ENCODE assay signal across 8 cellular contexts in the genomic region with DNA sequence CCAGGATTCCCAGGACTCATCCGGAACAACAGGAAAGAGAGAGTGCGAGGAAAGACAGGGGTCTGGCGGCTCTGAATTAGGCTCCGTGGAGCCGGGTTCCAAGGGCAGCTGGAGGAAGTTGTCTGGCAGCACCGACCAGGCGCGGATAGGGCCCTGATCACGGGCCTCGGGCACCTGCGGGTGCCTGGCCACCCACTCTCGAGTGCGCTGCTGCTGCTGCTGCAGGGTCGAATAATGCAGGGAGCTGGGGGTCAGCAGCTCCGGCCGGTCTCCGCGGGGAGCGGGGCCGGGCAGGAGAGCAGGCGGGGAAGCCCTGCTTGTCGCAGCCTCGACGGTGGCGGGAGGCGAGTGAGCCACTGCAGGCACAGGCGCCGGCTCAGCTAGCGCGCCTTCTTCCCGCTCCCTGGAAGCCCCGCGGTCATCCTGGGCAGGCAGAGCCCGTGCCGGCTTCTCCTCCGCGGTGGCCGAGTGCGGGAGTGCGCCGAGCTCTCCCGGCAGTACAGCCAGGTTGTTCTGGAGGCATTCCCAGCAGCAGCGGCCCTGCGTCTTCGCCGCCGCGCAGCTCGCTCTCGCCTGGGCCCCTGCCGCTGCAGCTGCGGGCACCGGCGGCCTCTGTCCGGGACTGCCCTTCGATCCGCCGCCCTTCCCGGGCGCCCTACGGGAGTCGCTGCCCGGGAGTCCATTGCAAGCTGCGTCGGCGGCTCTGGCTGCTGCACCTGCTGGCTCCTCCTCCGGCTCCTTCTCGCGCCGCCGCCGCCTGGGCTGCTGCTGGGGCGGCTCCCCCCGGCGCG. TPM values are rescaled to one million over a fixed set of nuclear protein-coding genes. Genes with fewer than 3 reads are reported as not detected.
DNase-seq lines count a peak whose midpoint lies in the region; ATAC-seq and TF ChIP-seq lines count a peak whose summit lies in the region.

No MANE protein-coding gene starts in this region.

- H3K4me3 Mint-ChIP-seq in activated T-helper 1 cell treated with anti-CD3 and anti-CD28 coated beads, Interleukin-12 subunit alpha, Interleukin-12 subunit beta, Interleukin-2, Interleukin-4 antibody, amounts not matched to agents 30 ng/mL and 10 ng/mL and 1 ng/mL, durations not matched to agents 14 hours and 24 hours and 36 hours = no peak overlapping the region
- peak overlapping the region; percentile 52 for H3K4me3 Mint-ChIP-seq in activated naive CD4-positive, alpha-beta T cell treated with anti-CD3 and anti-CD28 coated beads, Interleukin-2, amount 50 U/mL, for 24 hours

- H3K27ac Mint-ChIP-seq in activated T-helper 1 cell treated with anti-CD3 and anti-CD28 coated beads, Interleukin-12 subunit alpha, Interleukin-12 subunit beta, Interleukin-2, Interleukin-4 antibody, amounts not matched to agents 30 ng/mL and 10 ng/mL and 1 ng/mL, durations not matched to agents 14 hours and 24 hours and 36 hours = no peak overlapping the region
- H3K27ac Mint-ChIP-seq in activated naive CD4-positive, alpha-beta T cell treated with anti-CD3 and anti-CD28 coated beads, Interleukin-2, amount 50 U/mL, for 24 hours = no peak overlapping the region

- H3K4me3 ChIP-seq in retinal pigment epithelial cell (ENCODE audit: low read length) = peak overlapping the region; percentile 44

- peaks cover 12% of the 10 kb centered on the region for H3K4me1 Mint-ChIP-seq in activated T-helper 1 cell treated with anti-CD3 and anti-CD28 coated beads, Interleukin-12 subunit alpha, Interleukin-12 subunit beta, Interleukin-2, Interleukin-4 antibody, amounts not matched to agents 30 ng/mL and 10 ng/mL and 1 ng/mL, durations not matched to agents 14 hours and 24 hours and 36 hours (ENCODE audit: low read depth)
- H3K4me1 Mint-ChIP-seq in activated naive CD4-positive, alpha-beta T cell treated with anti-CD3 and anti-CD28 coated beads, Interleukin-2, amount 50 U/mL, for 24 hours = peaks cover 13% of the 10 kb centered on the region

- peaks cover 49% of the 10 kb centered on the region for H3K27me3 Mint-ChIP-seq in activated T-helper 1 cell treated with anti-CD3 and anti-CD28 coated beads, Interleukin-12 subunit alpha, Interleukin-12 subunit beta, Interleukin-2, Interleukin-4 antibody, amounts not matched to agents 30 ng/mL and 10 ng/mL and 1 ng/mL, durations not matched to agents 14 hours and 24 hours and 36 hours (ENCODE audit: insufficient read depth)
- peaks cover 26% of the 10 kb centered on the region for H3K27me3 Mint-ChIP-seq in activated naive CD4-positive, alpha-beta T cell treated with anti-CD3 and anti-CD28 coated beads, Interleukin-2, amount 50 U/mL, for 24 hours

- peaks cover 3% of the 10 kb centered on the region for H3K36me3 Mint-ChIP-seq in activated T-helper 1 cell treated with anti-CD3 and anti-CD28 coated beads, Interleukin-12 subunit alpha, Interleukin-12 subunit beta, Interleukin-2, Interleukin-4 antibody, amounts not matched to agents 30 ng/mL and 10 ng/mL and 1 ng/mL, durations not matched to agents 14 hours and 24 hours and 36 hours (ENCODE audit: low read depth)
- peaks cover 3% of the 10 kb centered on the region for H3K36me3 Mint-ChIP-seq in activated naive CD4-positive, alpha-beta T cell treated with anti-CD3 and anti-CD28 coated beads, Interleukin-2, amount 50 U/mL, for 24 hours

- ATAC-seq in left ventricle myocardium superior = peak; percentile 74

- intact Hi-C loops in activated T-helper 1 cell treated with anti-CD3 and anti-CD28 coated beads, Interleukin-12 subunit alpha, Interleukin-12 subunit beta, Interleukin-2, Interleukin-4 antibody, amounts not matched to agents 30 ng/mL and 10 ng/mL and 1 ng/mL, durations not matched to agents 14 hours and 24 hours and 36 hours (cut with micrococcal nuclease) = no loop called here
- intact Hi-C loops in left ventricle myocardium superior (cut with micrococcal nuclease) = no loop called here

- no peaks in the 10 kb centered on the region for H3K9me3 Mint-ChIP-seq in activated T-helper 1 cell treated with anti-CD3 and anti-CD28 coated beads, Interleukin-12 subunit alpha, Interleukin-12 subunit beta, Interleukin-2, Interleukin-4 antibody, amounts not matched to agents 30 ng/mL and 10 ng/mL and 1 ng/mL, durations not matched to agents 14 hours and 24 hours and 36 hours
- no peaks in the 10 kb centered on the region for H3K9me3 Mint-ChIP-seq in activated naive CD4-positive, alpha-beta T cell treated with anti-CD3 and anti-CD28 coated beads, Interleukin-2, amount 50 U/mL, for 24 hours

- peak; percentile 19 for DNase-seq in activated T-helper 1 cell treated with Interleukin-2 at 50 U/mL for 16 hours (ENCODE audit: low read depth)
- DNase-seq in activated T-helper 1 cell treated with anti-CD3 and anti-CD28 coated beads, Interleukin-12 subunit alpha, Interleukin-12 subunit beta, Interleukin-2, Interleukin-4 antibody, amounts not matched to agents 30 ng/mL and 10 ng/mL and 1 ng/mL, durations not matched to agents 14 hours and 24 hours and 36 hours (ENCODE audit: low spot score) = no peak
- peak; percentile 22 for DNase-seq in M059J (ENCODE audit: low read depth)
- peak; percentile 35 for DNase-seq in left ventricle myocardium superior
- no peak for DNase-seq in retinal pigment epithelial cell (ENCODE audit: low read depth)
- DNase-seq in GF-D8 (lab: John Stamatoyannopoulos, UW) = no peak
- DNase-seq in superior temporal gyrus (ENCODE audit: extremely low spot score) = no peak

- no peak for TF ChIP-seq CTCF in retinal pigment epithelial cell (conservative IDR thresholded peaks at IDR 0.05; ENCODE audit: low read depth, low read length)

RNA-seq across cellular contexts. Expression of gene SOWAHB, which starts 1.0 kb away (rescaled TPM):
- total RNA-seq in activated T-helper 1 cell treated with anti-CD3 and anti-CD28 coated beads, Interleukin-12 subunit alpha, Interleukin-12 subunit beta, Interleukin-2, Interleukin-4 antibody, amounts not matched to agents 30 ng/mL and 10 ng/mL and 1 ng/mL, durations not matched to agents 14 hours and 24 hours and 36 hours = not detected in 2 replicates
- total RNA-seq in M059J (2014; rRNA removed; shearing (Covaris generic)) = not detected in 2 replicates
- not detected for total RNA-seq in left ventricle myocardium superior

RNA-seq across cellular contexts. Expression of gene SEPTIN11, which starts 52.6 kb away (rescaled TPM):
- 22.4 and 23.6 TPM in 2 replicates for total RNA-seq in activated T-helper 1 cell treated with anti-CD3 and anti-CD28 coated beads, Interleukin-12 subunit alpha, Interleukin-12 subunit beta, Interleukin-2, Interleukin-4 antibody, amounts not matched to agents 30 ng/mL and 10 ng/mL and 1 ng/mL, durations not matched to agents 14 hours and 24 hours and 36 hours
- 27.4 and 34.0 TPM in 2 replicates for total RNA-seq in M059J (2014; rRNA removed; shearing (Covaris generic))
- 24.7 TPM for total RNA-seq in left ventricle myocardium superior

Comparison
In these comparisons a context has a peak if more than half of its experiments do, and no peak if none do; other contexts are left out.
1. DNase-seq: peak in activated T-helper 1 cell treated with Interleukin-2 at 50 U/mL for 16 hours (single experiment), M059J (single experiment) and left ventricle myocardium superior (single experiment); none in activated T-helper 1 cell treated with anti-CD3 and anti-CD28 coated beads, Interleukin-12 subunit alpha, Interleukin-12 subunit beta, Interleukin-2, Interleukin-4 antibody, amounts not matched to agents 30 ng/mL and 10 ng/mL and 1 ng/mL, durations not matched to agents 14 hours and 24 hours and 36 hours (single experiment), retinal pigment epithelial cell (single experiment), GF-D8 (single experiment) and superior temporal gyrus (single experiment).